ENCODE assay signal across 15 cellular contexts in the genomic region with DNA sequence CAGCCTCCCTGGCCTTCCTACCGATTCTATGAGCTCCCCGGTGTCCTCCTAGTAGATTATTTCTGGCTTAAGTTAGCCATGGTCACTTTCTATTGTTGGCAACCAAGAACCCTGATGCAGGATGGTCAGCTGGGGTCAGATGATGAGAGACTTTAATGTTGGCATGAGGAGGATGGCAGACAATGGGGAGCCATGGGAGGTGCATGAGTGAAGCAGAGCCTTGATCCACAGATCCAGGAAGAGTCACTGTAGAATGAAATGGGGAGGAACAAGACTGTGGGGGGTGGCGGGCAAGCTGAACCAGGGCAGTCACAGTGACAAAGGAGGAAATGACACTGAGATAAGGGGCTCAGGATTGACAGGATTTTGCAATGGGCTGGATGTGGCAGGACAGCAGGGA.
A peak's percentile ranks its signal among the peaks of the same experiment; 100 is the strongest.
DNase-seq lines count a peak whose midpoint lies in the region; TF ChIP-seq lines count a peak whose summit lies in the region.
"Had no signal": no experiment of that assay in that cellular context is flagged by ENCODE, and none has a peak within 500 bp of the region (broad histone marks: within the 10 kb centered on the region; RNA-seq: fewer than 3 reads in every experiment).

No MANE protein-coding gene starts in this region.

- H3K27me3 Mint-ChIP-seq in CD14-positive monocyte (ENCODE audit: low read depth in 3 of 3): peaks cover 0 to 7% (median 0%) of the 10 kb centered on the region in 3 donors
- H3K27me3 Mint-ChIP-seq in activated CD4-positive, alpha-beta T cell treated with anti-CD3 and anti-CD28 coated beads, Interleukin-2, amount 10 ng/mL, durations not matched to agents 24 days and 14 days: peaks cover 17% of the 10 kb centered on the region

- H3K36me3 Mint-ChIP-seq in CD14-positive monocyte: no peaks in the 10 kb centered on the region
- no peaks in the 10 kb centered on the region for H3K36me3 Mint-ChIP-seq in activated CD4-positive, alpha-beta T cell treated with anti-CD3 and anti-CD28 coated beads, Interleukin-2, amount 10 ng/mL, durations not matched to agents 24 days and 14 days (ENCODE audit: low read depth)

- peak overlapping the region in 4 of 7 donors; percentile 3 to 37 (median 6) for H3K27ac Mint-ChIP-seq in CD14-positive monocyte
- H3K27ac Mint-ChIP-seq in activated CD4-positive, alpha-beta T cell treated with anti-CD3 and anti-CD28 coated beads, Interleukin-2, amount 10 ng/mL, durations not matched to agents 24 days and 14 days: no peak overlapping the region

- H3K27ac ChIP-seq in coronary artery: no peak overlapping the region
- H3K27ac ChIP-seq: BLaER1 had no signal

- H3K9me3 Mint-ChIP-seq in CD14-positive monocyte: peaks cover 0 to 5% (median 4%) of the 10 kb centered on the region in 7 donors
- peaks cover 3% of the 10 kb centered on the region for H3K9me3 Mint-ChIP-seq in activated CD4-positive, alpha-beta T cell treated with anti-CD3 and anti-CD28 coated beads, Interleukin-2, amount 10 ng/mL, durations not matched to agents 24 days and 14 days

- no peak for DNase-seq in CD14-positive monocyte (ENCODE audit: low spot score)
- peak; percentile 14 for DNase-seq in NB4 (ENCODE audit: low read depth)
- peak; percentile 45 for DNase-seq in SKM-1 (lab: John Stamatoyannopoulos, UW; ENCODE audit: unreplicated experiment)
- peak; percentile 18 for DNase-seq in ecto neural progenitor cell (ENCODE audit: low spot score)
- DNase-seq in activated CD4-positive, alpha-beta T cell treated with anti-CD3 and anti-CD28 coated beads, Interleukin-2, amount 10 ng/mL, durations not matched to agents 24 days and 14 days: no peak
- no peak for DNase-seq in DMS53 treated with DMSO at 0.1 percent for 48 hours (lab: John Stamatoyannopoulos, UW; ENCODE audit: unreplicated experiment)
- no peak for DNase-seq in coronary artery (ENCODE audit: low spot score)
- DNase-seq in activated CD4-positive, alpha-beta T cell treated with anti-CD3 and anti-CD28 coated beads, Interleukin-2, amount 50 U/mL, for 4 hours: no peak
- DNase-seq: DMS 273 treated with DMSO at 0.1 percent for 48 hours, GF-D8, GOT3, NCI-H1105, NCI-H1694, NCI-H510A treated with DMSO at 0.1 percent for 48 hours had no signal

- peak overlapping the region in 1 of 2 donors; percentile 49 for H3K4me3 Mint-ChIP-seq in CD14-positive monocyte
- no peak overlapping the region for H3K4me3 Mint-ChIP-seq in activated CD4-positive, alpha-beta T cell treated with anti-CD3 and anti-CD28 coated beads, Interleukin-2, amount 10 ng/mL, durations not matched to agents 24 days and 14 days

- H3K4me3 ChIP-seq in NB4 (ENCODE audit: low read depth, low read length): no peak overlapping the region
- no peak overlapping the region for H3K4me3 ChIP-seq in coronary artery
- H3K4me3 ChIP-seq: BLaER1 had no signal

- TF ChIP-seq CTCF in CD14-positive monocyte (IDR thresholded peaks at IDR 0.05) (no peak), NB4 (IDR thresholded peaks at IDR 0.05; ENCODE audit: low read depth, low read length) (no peak), coronary artery (IDR thresholded peaks at IDR 0.05) (no peak)

- intact Hi-C loops in CD14-positive monocyte (cut with micrococcal nuclease): no loop called here
- intact Hi-C loops in activated CD4-positive, alpha-beta T cell treated with anti-CD3 and anti-CD28 coated beads, Interleukin-2, amount 10 ng/mL, durations not matched to agents 24 days and 14 days (cut with micrococcal nuclease): no loop called here

- H3K4me1 Mint-ChIP-seq in CD14-positive monocyte: peaks cover 40% of the 10 kb centered on the region
- H3K4me1 Mint-ChIP-seq in activated CD4-positive, alpha-beta T cell treated with anti-CD3 and anti-CD28 coated beads, Interleukin-2, amount 10 ng/mL, durations not matched to agents 24 days and 14 days: peaks cover 4% of the 10 kb centered on the region

- no peak for TF ChIP-seq POLR2A in NB4 (IDR thresholded peaks at IDR 0.05; ENCODE audit: extremely low read depth, insufficient read length)

Comparison
In these comparisons a context has a peak if more than half of its experiments do, and no peak if none do; other contexts are left out.
1. DNase-seq: peak in NB4 (single experiment), SKM-1 (single experiment) and ecto neural progenitor cell (single experiment); none in CD14-positive monocyte (single experiment), activated CD4-positive, alpha-beta T cell treated with anti-CD3 and anti-CD28 coated beads, Interleukin-2, amount 10 ng/mL, durations not matched to agents 24 days and 14 days (single experiment), DMS53 treated with DMSO at 0.1 percent for 48 hours (single experiment), coronary artery (single experiment) and activated CD4-positive, alpha-beta T cell treated with anti-CD3 and anti-CD28 coated beads, Interleukin-2, amount 50 U/mL, for 4 hours (0 of 2).